In genomic region chr1:242228991-242229390, GRCh38 we compare ENCODE assay signal across 23 cellular contexts.
DNase-seq lines count a peak whose midpoint lies in the region; ATAC-seq, FAIRE-seq and TF ChIP-seq lines count a peak whose summit lies in the region.
"Had no signal": no experiment of that assay in that cellular context is flagged by ENCODE, and none has a peak within 500 bp of the region (broad histone marks: within the 10 kb centered on the region; RNA-seq: fewer than 3 reads in every experiment).

No MANE protein-coding gene starts in this region.

- dilution Hi-C loops in mammary epithelial cell (cut with HindIII; ENCODE audit: low sequenced_read_pairs): no loop called here

- H3K4me1 Mint-ChIP-seq in MCF 10A (ENCODE audit: insufficient read depth, unreplicated experiment): peaks cover 28% of the 10 kb centered on the region
- H3K4me1 Mint-ChIP-seq: CD14-positive monocyte; CD4-positive, CD25-positive, alpha-beta regulatory T cell had no signal

- H4K20me1 ChIP-seq in mammary epithelial cell (ENCODE audit: insufficient read depth, low read length): no peaks in the 10 kb centered on the region
- H4K20me1 ChIP-seq: BLaER1 had no signal

- POLR2A ChIA-PET in MCF 10A (lab: Yijun Ruan, JAX) (interaction anchor here (0.9 to 1.2 kb wide), 2 partner anchors 10 to 29 kb away, joined by 4 to 8 read pairs; no protein-coding TSS in a partner anchor), Panc1 (lab: Charles Lee) (no interaction called here)

- intact Hi-C loops in MCF 10A (cut with micrococcal nuclease): no loop called here
- intact Hi-C loops in mammary epithelial cell (cut with micrococcal nuclease): no loop called here
- intact Hi-C loops in Panc1 (cut with micrococcal nuclease; ENCODE audit: unreplicated experiment): no loop called here

- H3K4me3 ChIP-seq in mammary epithelial cell (replicated peaks in 1 of 3; ENCODE audit: insufficient read depth in 1 of 3, low read depth in 2 of 3, low read length in 3 of 3) (no peak overlapping the region), Panc1 (ENCODE audit: low read depth in 2 of 2, low read length in 2 of 2) (no peak overlapping the region), bronchial epithelial cell (ENCODE audit: low read depth, low read length) (no peak overlapping the region), Peyer's patch (no peak overlapping the region)
- H3K4me3 ChIP-seq: BLaER1 had no signal

- no peaks in the 10 kb centered on the region for H3K36me3 Mint-ChIP-seq in MCF 10A (ENCODE audit: insufficient read depth, unreplicated experiment)
- H3K36me3 Mint-ChIP-seq: CD14-positive monocyte; CD4-positive, CD25-positive, alpha-beta regulatory T cell; CD8-positive, alpha-beta T cell had no signal

- H3K27me3 ChIP-seq in mammary epithelial cell (ENCODE audit: insufficient read depth, low read length): no peaks in the 10 kb centered on the region
- H3K27me3 ChIP-seq in Panc1 (ENCODE audit: control insufficient read depth, insufficient read depth, low read length): no peaks in the 10 kb centered on the region
- H3K27me3 ChIP-seq in bronchial epithelial cell (ENCODE audit: control insufficient read depth, insufficient read depth, low read length): no peaks in the 10 kb centered on the region
- H3K27me3 ChIP-seq in Peyer's patch: no peaks in the 10 kb centered on the region
- H3K27me3 ChIP-seq: BE2C, BLaER1 had no signal

- H3K4me3 Mint-ChIP-seq in MCF 10A (ENCODE audit: unreplicated experiment): no peak overlapping the region
- H3K4me3 Mint-ChIP-seq: CD14-positive monocyte; CD4-positive, CD25-positive, alpha-beta regulatory T cell; CD8-positive, alpha-beta T cell had no signal

- WGBS in mammary epithelial cell (ENCODE audit: low coverage, missing lambda C conversion rate): 87% methylated on average over 3 of the region's 3 CpGs

- H3K79me2 ChIP-seq in mammary epithelial cell (ENCODE audit: insufficient read depth, low read length): no peaks in the 10 kb centered on the region

- no peak overlapping the region for H3K9ac ChIP-seq in mammary epithelial cell (ENCODE audit: insufficient read depth, low read length)
- H3K9ac ChIP-seq: BLaER1 had no signal

- peak; percentile 72 for DNase-seq in MCF 10A (ENCODE audit: unreplicated experiment)
- DNase-seq in mammary epithelial cell: no peak
- peak; percentile 45 for DNase-seq in Panc1 (ENCODE audit: low read depth, low spot score)
- DNase-seq in bronchial epithelial cell (ENCODE audit: low read depth): peak; percentile 77
- DNase-seq in GM13976 (ENCODE audit: low spot score): no peak
- DNase-seq in Peyer's patch: no peak
- DNase-seq in NCI-H2227 (lab: John Stamatoyannopoulos, UW; ENCODE audit: unreplicated experiment): no peak
- DNase-seq: ACHN; BE2C; C1 segment of cervical spinal cord; Caco-2; Calu3; CD4-positive, CD25-positive, alpha-beta regulatory T cell; CD8-positive, alpha-beta T cell; DMS79 treated with DMSO at 0.1 percent for 48 hours; GF-D8 had no signal

- BruUV-seq in MCF 10A (replicated peaks; lab: Mats Ljungman, UMichigan): no TSS peak
- BruUV-seq in mammary epithelial cell (replicated peaks; lab: Mats Ljungman, UMichigan): no TSS peak
- BruUV-seq in Panc1 (replicated peaks; lab: Mats Ljungman, UMichigan): no TSS peak

- TF ChIP-seq CTCF in MCF 10A (IDR thresholded peaks at IDR 0.05; ENCODE audit: unreplicated experiment): no peak
- no peak for TF ChIP-seq CTCF in mammary epithelial cell (conservative IDR thresholded peaks at IDR 0.05 in 1 of 2, IDR thresholded peaks at IDR 0.05 in 1 of 2; ENCODE audit: extremely low read depth in 1 of 2, insufficient read depth in 1 of 2, low read depth in 1 of 2, low read length in 2 of 2)
- TF ChIP-seq CTCF in Panc1 (IDR thresholded peaks at IDR 0.05): no peak
- no peak for TF ChIP-seq CTCF in bronchial epithelial cell (IDR thresholded peaks at IDR 0.05; ENCODE audit: insufficient read depth, low read length, severe bottlenecking)
- TF ChIP-seq CTCF in GM13976 (IDR thresholded peaks at IDR 0.05; ENCODE audit: borderline replicate concordance, control extremely low read depth, extremely low read depth, insufficient read depth, missing control alignments): no peak
- no peak for TF ChIP-seq CTCF in Peyer's patch (IDR thresholded peaks at IDR 0.05)

- no peak for FAIRE-seq in bronchial epithelial cell (lab: Jason Lieb, UNC)
- FAIRE-seq: D721Med, G401.6, GM12891, GM18507 had no signal

- H3K27me3 Mint-ChIP-seq in MCF 10A (ENCODE audit: insufficient read depth, unreplicated experiment): no peaks in the 10 kb centered on the region
- H3K27me3 Mint-ChIP-seq: CD4-positive, CD25-positive, alpha-beta regulatory T cell had no signal

- no peak for ATAC-seq in Panc1
- ATAC-seq: CD8-positive, alpha-beta T cell had no signal

- no peak overlapping the region for H3K4me2 ChIP-seq in mammary epithelial cell (ENCODE audit: insufficient read depth, low read depth, low read length)
- H3K4me2 ChIP-seq: BLaER1 had no signal

- H3K9me3 ChIP-seq in mammary epithelial cell (replicated peaks; ENCODE audit: insufficient read depth, low read length) (no peaks in the 10 kb centered on the region), Panc1 (ENCODE audit: control insufficient read depth, insufficient read depth, low read depth, low read length) (peaks cover 3% of the 10 kb centered on the region; the same call in 1 of the 2 replicates), Peyer's patch (no peaks in the 10 kb centered on the region)
- H3K9me3 ChIP-seq: BE2C, BLaER1, Caco-2 had no signal

- no peaks in the 10 kb centered on the region for H3K9me3 Mint-ChIP-seq in MCF 10A (ENCODE audit: unreplicated experiment)
- H3K9me3 Mint-ChIP-seq: CD8-positive, alpha-beta T cell had no signal

- no peak overlapping the region for H3K27ac ChIP-seq in mammary epithelial cell (ENCODE audit: insufficient read depth, low read depth, low read length)
- peak overlapping the region; percentile 81; the same call in 1 of the 2 replicates for H3K27ac ChIP-seq in Panc1 (ENCODE audit: low read length)
- H3K27ac ChIP-seq in Peyer's patch: no peak overlapping the region
- H3K27ac ChIP-seq: 22Rv1, BLaER1 had no signal

- H3K36me3 ChIP-seq in mammary epithelial cell (ENCODE audit: insufficient read depth, low read length) (no peaks in the 10 kb centered on the region), Panc1 (ENCODE audit: control insufficient read depth, insufficient read depth, low read length) (no peaks in the 10 kb centered on the region), bronchial epithelial cell (ENCODE audit: control insufficient read depth, insufficient read depth, low read length) (no peaks in the 10 kb centered on the region), Peyer's patch (no peaks in the 10 kb centered on the region)
- H3K36me3 ChIP-seq: BE2C, BLaER1 had no signal

- in situ Hi-C loops in mammary epithelial cell (cut with MboI; ENCODE audit: low sequenced_read_pairs in 2 of 2): no loop called here
- in situ Hi-C loops in Panc1 (cut with HindIII; ENCODE audit: low pct_unique_long_range_greater_than_20kb, low sequenced_read_pairs): no loop called here
- in situ Hi-C loops in GM13976 (cut with MboI; ENCODE audit: low sequenced_read_pairs, unreplicated experiment): no loop called here

- H3K4me1 ChIP-seq in mammary epithelial cell (ENCODE audit: insufficient read depth, low read length) (no peaks in the 10 kb centered on the region), Panc1 (ENCODE audit: control insufficient read depth, insufficient read depth, low read length) (peaks cover 7% of the 10 kb centered on the region), Peyer's patch (no peaks in the 10 kb centered on the region)
- H3K4me1 ChIP-seq: BE2C, BLaER1, Caco-2 had no signal

- H3K27ac Mint-ChIP-seq in MCF 10A (ENCODE audit: low read depth, unreplicated experiment): peak overlapping the region; percentile 36
- H3K27ac Mint-ChIP-seq: CD14-positive monocyte; CD4-positive, CD25-positive, alpha-beta regulatory T cell; CD8-positive, alpha-beta T cell had no signal

- no peak for TF ChIP-seq POLR2A in Peyer's patch (IDR thresholded peaks at IDR 0.05)

- no peak overlapping the region for H2AFZ ChIP-seq in mammary epithelial cell (ENCODE audit: low read depth, low read length)

- CTCF ChIA-PET in MCF 10A (lab: Yijun Ruan, JAX) (interaction anchor here (1.0 to 1.5 kb wide), 7 partner anchors 9 to 208 kb away, joined by 3 to 7 read pairs (median 3); no protein-coding TSS in a partner anchor), mammary epithelial cell (lab: Charles Lee; ENCODE audit: low non-redundant PET) (no interaction called here), Panc1 (lab: Charles Lee) (no interaction called here)

Comparison
In these comparisons a context has a peak if more than half of its experiments do, and no peak if none do; other contexts are left out.
1. DNase-seq: peak in MCF 10A (single experiment), Panc1 (single experiment) and bronchial epithelial cell (single experiment); none in mammary epithelial cell (single experiment), GM13976 (single experiment), Peyer's patch (0 of 3) and NCI-H2227 (single experiment).